In the genomic region with DNA sequence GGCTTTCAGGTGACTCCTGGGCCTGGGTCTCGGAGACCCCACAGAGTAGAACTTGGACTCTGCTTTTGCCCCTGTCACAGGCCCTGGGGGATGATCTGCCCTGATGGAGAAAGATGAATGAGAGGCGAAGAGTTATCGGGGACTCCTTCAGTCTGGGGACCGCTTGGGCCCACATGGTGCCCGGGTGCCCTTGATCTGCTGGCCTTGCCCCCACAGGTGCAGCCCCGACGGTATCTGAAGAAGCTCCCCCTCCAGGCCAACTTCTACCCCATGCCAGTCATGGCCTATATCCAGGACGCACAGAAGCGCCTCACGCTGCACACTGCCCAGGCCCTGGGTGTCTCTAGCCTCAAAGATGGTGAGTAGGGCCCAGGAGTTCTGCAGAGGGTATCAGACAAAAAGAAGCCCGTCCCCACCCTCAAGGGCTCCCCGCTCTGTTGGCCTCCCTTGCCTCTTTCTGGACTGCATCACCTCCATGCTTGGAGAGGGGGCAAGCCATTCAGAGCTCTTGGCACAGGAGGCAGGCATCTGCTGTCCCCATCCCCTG, we compare ENCODE assay signal across 1 cellular context.
TF ChIP-seq lines count a peak whose summit lies in the region.

No MANE protein-coding gene starts in this region.

TF ChIP-seq in HepG2, 621 proteins besides CTCF, POLR2A, EP300 and RAD21:
- TF ChIP-seq SMAD9 (CRISPR knock-in tag; IDR thresholded peaks at IDR 0.05): no peak
- TF ChIP-seq ZKSCAN5 (CRISPR knock-in tag; IDR thresholded peaks at IDR 0.05): no peak
- TF ChIP-seq ZNF703 (CRISPR knock-in tag; IDR thresholded peaks at IDR 0.05; ENCODE audit: borderline replicate concordance): no peak
- no peak for TF ChIP-seq TBX3 (IDR thresholded peaks at IDR 0.05; ENCODE audit: borderline replicate concordance)
- no peak for TF ChIP-seq TCF7L2 (IDR thresholded peaks at IDR 0.05; ENCODE audit: low read depth, low read length)
- no peak for TF ChIP-seq NPAS2 (CRISPR knock-in tag; IDR thresholded peaks at IDR 0.05; ENCODE audit: borderline replicate concordance)
- no peak for TF ChIP-seq ZNF879 (CRISPR knock-in tag; IDR thresholded peaks at IDR 0.05)
- TF ChIP-seq POLR2AphosphoS2 (IDR thresholded peaks at IDR 0.05; ENCODE audit: low read depth, low read length): no peak
